In genomic region chr2:95346738-95347671, GRCh38 we compare ENCODE assay signal across 8 cellular contexts. TPM values are rescaled to one million over a fixed set of nuclear protein-coding genes. Genes with fewer than 3 reads are reported as not detected.
DNase-seq lines count a peak whose midpoint lies in the region; ATAC-seq and TF ChIP-seq lines count a peak whose summit lies in the region.

No MANE protein-coding gene starts in this region.

- no peak overlapping the region for H3K27ac Mint-ChIP-seq in H9
- no peak overlapping the region for H3K27ac Mint-ChIP-seq in stimulated activated effector memory CD8-positive, alpha-beta T cell treated with anti-CD3 and anti-CD28 coated beads, Interleukin-12 subunit alpha, Interleukin-12 subunit beta, amount 100 ng/mL, for 72 hours

- peaks cover 7% of the 10 kb centered on the region for H3K23me2 ChIP-seq in H9 (ENCODE audit: insufficient read length, low read depth, low read length, poor library complexity, severe bottlenecking)

- H3K18ac ChIP-seq in H9 (ENCODE audit: insufficient read length, low read depth, low read length), result no peak overlapping the region

- no CpG with 5 or more reads among the region's 78 CpGs for WGBS in H9 (ENCODE audit: extremely low coverage, insufficient read length, low lambda C conversion rate)

- H3K27me3 ChIP-seq in H9 (ENCODE audit: insufficient read depth, low read length) (peaks cover 21% of the 10 kb centered on the region; the same call in 1 of the 2 replicates), ascending aorta (no peaks in the 10 kb centered on the region), iPS-20b (ENCODE audit: insufficient read depth, low read length) (peaks cover 79% of the 10 kb centered on the region), SJCRH30 (peaks cover 7% of the 10 kb centered on the region)

- H3K79me2 ChIP-seq in H9 (ENCODE audit: insufficient read depth, low read length), result no peaks in the 10 kb centered on the region

- no peak overlapping the region for H4K5ac ChIP-seq in H9 (ENCODE audit: insufficient read length, low read depth, low read length)

- no peak overlapping the region for H3K56ac ChIP-seq in H9 (ENCODE audit: insufficient read length, low read depth, low read length)

- no peak overlapping the region for H3K23ac ChIP-seq in H9 (ENCODE audit: insufficient read length, low read depth, low read length)

- H3K9me3 Mint-ChIP-seq in H9, result no peaks in the 10 kb centered on the region; a peak in 1 of 5 replicates
- H3K9me3 Mint-ChIP-seq in stimulated activated effector memory CD8-positive, alpha-beta T cell treated with anti-CD3 and anti-CD28 coated beads, Interleukin-12 subunit alpha, Interleukin-12 subunit beta, amount 100 ng/mL, for 72 hours, result no peaks in the 10 kb centered on the region

- H3K27me3 Mint-ChIP-seq in H9 (ENCODE audit: low read depth), result peaks cover 79% of the 10 kb centered on the region

- no peak overlapping the region for H2BK15ac ChIP-seq in H9 (ENCODE audit: low read depth, low read length)

- H3K36me3 ChIP-seq in ascending aorta (no peaks in the 10 kb centered on the region), iPS-20b (ENCODE audit: insufficient read depth, low read depth, low read length) (no peaks in the 10 kb centered on the region), SJCRH30 (no peaks in the 10 kb centered on the region)

- H3K4me1 Mint-ChIP-seq in H9, result no peaks in the 10 kb centered on the region
- no peaks in the 10 kb centered on the region for H3K4me1 Mint-ChIP-seq in stimulated activated effector memory CD8-positive, alpha-beta T cell treated with anti-CD3 and anti-CD28 coated beads, Interleukin-12 subunit alpha, Interleukin-12 subunit beta, amount 100 ng/mL, for 72 hours

- no peak overlapping the region for H2BK12ac ChIP-seq in H9 (ENCODE audit: insufficient read length, low read depth, low read length)

- no peaks in the 10 kb centered on the region for H3K36me3 Mint-ChIP-seq in H9 (ENCODE audit: insufficient read depth in 1 of 3, low read depth in 3 of 3)
- H3K36me3 Mint-ChIP-seq in stimulated activated effector memory CD8-positive, alpha-beta T cell treated with anti-CD3 and anti-CD28 coated beads, Interleukin-12 subunit alpha, Interleukin-12 subunit beta, amount 100 ng/mL, for 72 hours, result no peaks in the 10 kb centered on the region

- H3K4me2 ChIP-seq in H9 (ENCODE audit: insufficient read depth, insufficient read length, low read length), result peak overlapping the region; percentile 49

- TF ChIP-seq CTCF in H9 (conservative IDR thresholded peaks at IDR 0.05), result no peak; the same call in 2 of the 3 replicates
- TF ChIP-seq CTCF in ascending aorta (IDR thresholded peaks at IDR 0.05), result no peak

- no peak overlapping the region for H3K14ac ChIP-seq in H9 (ENCODE audit: insufficient read depth, low read length)

- H2BK5ac ChIP-seq in H9 (ENCODE audit: insufficient read length, low read length), result no peak overlapping the region

- H4K20me1 ChIP-seq in H9 (ENCODE audit: control insufficient read depth, insufficient read depth, insufficient read length), result no peaks in the 10 kb centered on the region

- peak overlapping the region; percentile 60 to 81 for H3K4me3 Mint-ChIP-seq in H9
- H3K4me3 Mint-ChIP-seq in stimulated activated effector memory CD8-positive, alpha-beta T cell treated with anti-CD3 and anti-CD28 coated beads, Interleukin-12 subunit alpha, Interleukin-12 subunit beta, amount 100 ng/mL, for 72 hours, result peak overlapping the region; percentile 28

- H2AFZ ChIP-seq in H9 (ENCODE audit: low read length), result no peak overlapping the region

- H4K8ac ChIP-seq in H9 (replicated peaks; ENCODE audit: insufficient read length, low read depth, low read length), result no peak overlapping the region

- H3K4me3 ChIP-seq in ascending aorta, result peak overlapping the region; percentile 86 to 88
- H3K4me3 ChIP-seq in iPS-20b (ENCODE audit: low read length), result peak overlapping the region; percentile 48; the same call in 1 of the 2 replicates
- no peak overlapping the region for H3K4me3 ChIP-seq in SJCRH30

- no peak overlapping the region for H2BK20ac ChIP-seq in H9 (ENCODE audit: low read depth, low read length, poor library complexity, severe bottlenecking)

- H3K4ac ChIP-seq in H9 (ENCODE audit: low read depth, low read length), result no peak overlapping the region

- H3K27ac ChIP-seq in H9 (ENCODE audit: insufficient read length, low read depth, low read length) (no peak overlapping the region), ascending aorta (peak overlapping the region; percentile 34 to 53), iPS-20b (ENCODE audit: low read length) (no peak overlapping the region), SJCRH30 (no peak overlapping the region)

- H2BK120ac ChIP-seq in H9 (ENCODE audit: low read depth, low read length, poor library complexity, severe bottlenecking), result no peak overlapping the region

- intact Hi-C loops in ascending aorta (cut with DNase I), result loop anchor here (1.0 kb wide), 1 partner anchor 55 kb away; the partner anchor contains the start of gene FAHD2A

- H3K4me1 ChIP-seq in H9 (ENCODE audit: insufficient read depth, low read length) (no peaks in the 10 kb centered on the region), ascending aorta (peaks cover 5 to 14% of the 10 kb centered on the region in 2 donors), iPS-20b (ENCODE audit: insufficient read depth, low read length) (no peaks in the 10 kb centered on the region), SJCRH30 (no peaks in the 10 kb centered on the region)

- no peak overlapping the region for H3T11ph ChIP-seq in H9 (ENCODE audit: low read length)

- H4K91ac ChIP-seq in H9 (ENCODE audit: insufficient read length, low read depth, low read length), result no peak overlapping the region

- H3K9ac ChIP-seq in H9 (ENCODE audit: extremely low read depth, insufficient read length, low read length) (no peak overlapping the region), iPS-20b (ENCODE audit: low read depth, low read length) (no peak overlapping the region)

- DNase-seq in H9, result peak; percentile 60
- DNase-seq in ascending aorta (ENCODE audit: low spot score in 2 of 2), result peak in 1 of 2 donors; percentile 64
- DNase-seq in stimulated activated effector memory CD8-positive, alpha-beta T cell treated with anti-CD3 and anti-CD28 coated beads, Interleukin-12 subunit alpha, Interleukin-12 subunit beta, amount 100 ng/mL, for 72 hours (ENCODE audit: low spot score in 2 of 2), result no peak
- no peak for DNase-seq in NOMO-1 treated with dmso at 0.1 percent for 144 hours (lab: John Stamatoyannopoulos, UW; ENCODE audit: unreplicated experiment)
- DNase-seq in SKM-1 (lab: John Stamatoyannopoulos, UW; ENCODE audit: unreplicated experiment), result no peak
- DNase-seq in SJCRH30, result no peak

- H3K79me1 ChIP-seq in H9 (ENCODE audit: insufficient read depth, low read depth, low read length, poor library complexity, severe bottlenecking), result no peaks in the 10 kb centered on the region

- no peak overlapping the region for H2AK5ac ChIP-seq in H9 (ENCODE audit: insufficient read length, low read length)

- H3K9me3 ChIP-seq in H9 (ENCODE audit: control insufficient read depth, low read depth, low read length), result no peaks in the 10 kb centered on the region
- H3K9me3 ChIP-seq in ascending aorta, result no peaks in the 10 kb centered on the region
- H3K9me3 ChIP-seq in iPS-20b (ENCODE audit: insufficient read depth, low read depth, low read length), result no peaks in the 10 kb centered on the region
- H3K9me3 ChIP-seq in SJCRH30 (replicated peaks), result no peaks in the 10 kb centered on the region

- ATAC-seq in stimulated activated effector memory CD8-positive, alpha-beta T cell treated with anti-CD3 and anti-CD28 coated beads, Interleukin-12 subunit alpha, Interleukin-12 subunit beta, amount 100 ng/mL, for 72 hours, result no peak
- ATAC-seq in HG02623 (IDR thresholded peaks at IDR 0.05; ENCODE audit: unreplicated experiment), result no peak

RNA-seq across cellular contexts. Expression of gene KCNIP3, which starts 49.9 kb away (rescaled TPM):
- total RNA-seq in H9 (2021) (1.5 TPM in 2 replicates), ascending aorta (5.2 TPM)
- not detected in 2 replicates for total RNA-seq in SJCRH30 (2014; rRNA removed; shearing (Covaris generic))

RNA-seq across cellular contexts. Expression of gene FAHD2A, which starts 55.5 kb away (rescaled TPM):
- total RNA-seq in H9 (2021) (36.9 and 39.8 TPM in 2 replicates), ascending aorta (54.0 TPM)
- 19.6 and 21.3 TPM in 2 replicates for total RNA-seq in SJCRH30 (2014; rRNA removed; shearing (Covaris generic))

Comparison
In these comparisons a context has a peak if more than half of its experiments do, and no peak if none do; other contexts are left out.
1. H3K27ac ChIP-seq: peak in ascending aorta (2 of 2); none in H9 (single experiment), iPS-20b (single experiment) and SJCRH30 (single experiment).